11 cellular contexts compared by ENCODE assay signal in the genomic region with DNA sequence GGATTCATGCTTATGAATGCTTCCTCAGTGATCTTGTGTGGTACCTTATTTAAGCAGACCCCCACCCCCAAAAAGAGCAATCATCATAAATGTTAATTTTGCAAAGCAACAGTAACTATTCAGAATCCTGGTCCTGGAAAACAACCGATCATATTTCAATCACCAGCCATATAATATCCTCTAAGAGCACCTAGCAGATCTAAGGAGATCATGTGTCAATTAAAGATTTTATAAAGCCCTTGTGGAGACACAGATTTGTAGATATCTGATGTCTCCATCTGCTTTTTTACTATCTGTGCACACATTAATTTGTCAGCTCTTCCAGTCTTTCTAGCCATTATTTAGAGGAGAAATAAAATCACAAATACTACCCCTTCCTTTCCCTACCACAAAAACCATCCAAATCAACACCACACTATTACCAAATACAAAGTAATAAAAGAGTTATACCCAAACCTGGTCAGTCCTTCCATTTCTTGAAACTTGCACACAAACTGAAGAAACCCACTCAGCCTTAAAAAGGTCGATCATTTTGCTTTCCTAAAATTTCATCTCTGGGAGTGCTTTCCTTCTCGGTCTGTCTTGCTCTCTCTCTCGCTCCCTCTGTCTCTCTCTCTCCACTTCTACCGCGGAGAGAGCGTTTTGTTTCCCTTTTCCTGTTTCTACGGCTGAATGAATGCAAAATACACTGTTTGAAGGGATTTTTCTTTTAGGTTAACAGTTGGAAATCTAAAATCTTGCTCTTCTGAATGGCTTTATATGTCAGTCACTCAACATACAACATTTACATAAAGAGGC.
DNase-seq lines count a peak whose midpoint lies in the region; ATAC-seq and TF ChIP-seq lines count a peak whose summit lies in the region.
"Had no signal": no experiment of that assay in that cellular context is flagged by ENCODE, and none has a peak within 500 bp of the region (broad histone marks: within the 10 kb centered on the region; RNA-seq: fewer than 3 reads in every experiment).

No MANE protein-coding gene starts in this region.

- H3K4me2 ChIP-seq in IMR-90 (ENCODE audit: low read depth, low read length) = peak overlapping the region; percentile 88

- H2AK5ac ChIP-seq in IMR-90 (ENCODE audit: low read depth, low read length) = no peak overlapping the region

- no peak overlapping the region for H2BK120ac ChIP-seq in IMR-90 (ENCODE audit: low read depth, low read length)

- H4K5ac ChIP-seq in IMR-90 (ENCODE audit: low read depth, low read length) = no peak overlapping the region; the same call in 1 of the 2 replicates

- H3K36me3 ChIP-seq in ACC112 (ENCODE audit: insufficient read depth, low read length) (no peaks in the 10 kb centered on the region), IMR-90 (ENCODE audit: control insufficient read depth, insufficient read depth, low read length) (no peaks in the 10 kb centered on the region), adipocyte (ENCODE audit: control insufficient read depth, insufficient read depth, low read length, severe bottlenecking) (no peaks in the 10 kb centered on the region), gastroesophageal sphincter (no peaks in the 10 kb centered on the region), sigmoid colon (no peaks in the 10 kb centered on the region)

- H4K91ac ChIP-seq in IMR-90 (ENCODE audit: insufficient read depth, low read depth, low read length) = no peak overlapping the region

- no peaks in the 10 kb centered on the region for H3K4me1 ChIP-seq in ACC112 (ENCODE audit: control insufficient read depth, insufficient read depth, low read length, unreplicated experiment)
- 0 out of 2 replicates have a peak, but pooled peaks cover 2% of the 10 kb centered on the region for H3K4me1 ChIP-seq in IMR-90 (ENCODE audit: control insufficient read depth, insufficient read depth, low read length)
- H3K4me1 ChIP-seq in adipocyte (ENCODE audit: control insufficient read depth, insufficient read depth, low read length) = peaks cover 38% of the 10 kb centered on the region
- H3K4me1 ChIP-seq in gastroesophageal sphincter = no peaks in the 10 kb centered on the region
- H3K4me1 ChIP-seq in sigmoid colon = no peaks in the 10 kb centered on the region

- H2BK5ac ChIP-seq in IMR-90 (ENCODE audit: low read depth, low read length, poor library complexity, severe bottlenecking) = no peak overlapping the region

- H2BK20ac ChIP-seq in IMR-90 (ENCODE audit: low read depth, low read length) = no peak overlapping the region

- POLR2A ChIA-PET in IMR-90 (lab: Charles Lee; ENCODE audit: unreplicated experiment) = no interaction called here

- H3K4me3 ChIP-seq in ACC112 (ENCODE audit: low read depth, low read length) (peak overlapping the region; percentile 75), IMR-90 (ENCODE audit: insufficient read depth, low read depth, low read length) (peak overlapping the region; percentile 29), adipocyte (ENCODE audit: low read length) (peak overlapping the region; percentile 80), gastroesophageal sphincter (no peak overlapping the region), sigmoid colon (no peak overlapping the region)

- in situ Hi-C loops in IMR-90 (cut with MboI; ENCODE audit: low sequenced_read_pairs) = loop anchor here (5.0 kb wide), 1 partner anchor 97 kb away; no protein-coding TSS in a partner anchor

- H2BK15ac ChIP-seq in IMR-90 (ENCODE audit: low read depth, low read length) = no peak overlapping the region

- H3K27ac ChIP-seq in ACC112 (ENCODE audit: low read depth, low read length) (no peak overlapping the region), IMR-90 (ENCODE audit: insufficient read depth, low read length) (no peak overlapping the region), gastroesophageal sphincter (no peak overlapping the region), sigmoid colon (no peak overlapping the region)

- H4K8ac ChIP-seq in IMR-90 (ENCODE audit: low read depth in 2 of 2, low read length in 2 of 2) = no peak overlapping the region

- no peak overlapping the region for H3K23ac ChIP-seq in IMR-90 (ENCODE audit: low read depth, low read length)

- H3K9ac ChIP-seq in IMR-90 (ENCODE audit: low read depth, low read length) = peak overlapping the region; percentile 5; the same call in 1 of the 2 replicates
- H3K9ac ChIP-seq in adipocyte (ENCODE audit: low read length) = peak overlapping the region; percentile 76

- H3K79me1 ChIP-seq in IMR-90 (ENCODE audit: low read depth in 1 of 2, low read length in 2 of 2) = no peaks in the 10 kb centered on the region

- dilution Hi-C loops in IMR-90 (cut with HindIII; ENCODE audit: low sequenced_read_pairs, unreplicated experiment) = no loop called here

- TF ChIP-seq CTCF in IMR-90 (conservative IDR thresholded peaks at IDR 0.05; ENCODE audit: low read depth, low read length) = no peak
- TF ChIP-seq CTCF in gastroesophageal sphincter (IDR thresholded peaks at IDR 0.05) = no peak
- TF ChIP-seq CTCF in sigmoid colon (IDR thresholded peaks at IDR 0.05) = no peak

- TF ChIP-seq EP300 in gastroesophageal sphincter (IDR thresholded peaks at IDR 0.05) (no peak), sigmoid colon (IDR thresholded peaks at IDR 0.05) (no peak)

- DNase-seq in IMR-90 (no peak), adipocyte (ENCODE audit: low read depth) (no peak), kidney glomerular epithelial cell (lab: John Stamatoyannopoulos, UW) (peak; percentile 20), sigmoid colon (no peak), AG08396 (ENCODE audit: low spot score) (no peak)
- DNase-seq in activated CD4-positive, alpha-beta T cell treated with anti-CD3 and anti-CD28 coated beads, Interleukin-2, amount 50 U/mL, for 48 hours = no peak
- DNase-seq: NCI-H1048, small intestine, T1000 had no signal

- no peak overlapping the region for H3K4ac ChIP-seq in IMR-90 (ENCODE audit: low read depth, low read length)

- TF ChIP-seq RAD21 in IMR-90 (IDR thresholded peaks at IDR 0.05; ENCODE audit: low read length) = no peak

- ATAC-seq in IMR-90 (ENCODE audit: low read depth) = peak; percentile 55; the same call in 1 of the 2 replicates
- ATAC-seq in gastroesophageal sphincter = no peak

- intact Hi-C loops in IMR-90 (cut with micrococcal nuclease) (loop anchor here (1.0 to 5.0 kb wide), 5 partner anchors 121 to 592 kb away; partner anchors contain the start of gene TGIF1), sigmoid colon (cut with DNase I) (no loop called here)

- H3K9me1 ChIP-seq in IMR-90 (ENCODE audit: insufficient read depth, low read length) = no peaks in the 10 kb centered on the region

- WGBS in IMR-90 (ENCODE audit: extremely low coverage in 2 of 2, insufficient read length in 1 of 2), 2 experiments = 17% methylated on average over 1 of the region's 8 CpGs; no CpG with 5 or more reads in 1 of the 2 experiments
- 13 to 31% methylated on average over 5 to 8 of the region's 8 CpGs for WGBS in gastroesophageal sphincter (ENCODE audit: low coverage in 1 of 2), 2 donors
- 41 to 72% methylated on average over 8 of the region's 8 CpGs for WGBS in sigmoid colon, 2 donors

- CTCF ChIA-PET in IMR-90 (lab: Yijun Ruan, JAX) = no interaction called here

- H3K14ac ChIP-seq in IMR-90 (replicated peaks; ENCODE audit: low read depth, low read length) = no peak overlapping the region; the same call in 1 of the 2 replicates

- no TSS peak for BruUV-seq in IMR-90 (replicated peaks; lab: Mats Ljungman, UMichigan)

- TF ChIP-seq POLR2A in IMR-90 (IDR thresholded peaks at IDR 0.05; ENCODE audit: low read depth, low read length) (no peak), gastroesophageal sphincter (IDR thresholded peaks at IDR 0.05) (no peak), sigmoid colon (IDR thresholded peaks at IDR 0.05) (no peak)

- H2AFZ ChIP-seq in ACC112 (ENCODE audit: low read length, unreplicated experiment) = peak overlapping the region; percentile 9
- H2AFZ ChIP-seq in IMR-90 (replicated peaks; ENCODE audit: low read length, poor library complexity) = no peak overlapping the region

- H2AK9ac ChIP-seq in IMR-90 (replicated peaks; ENCODE audit: low read depth, low read length, poor library complexity) = no peak overlapping the region

- 0 out of 2 replicates have a peak overlapping the region, but pooled peaks have one; percentile 37 for H3K18ac ChIP-seq in IMR-90 (ENCODE audit: low read depth, low read length)

- H3K79me2 ChIP-seq in ACC112 (ENCODE audit: control insufficient read depth, insufficient read depth, low read length, unreplicated experiment) = no peaks in the 10 kb centered on the region

- no peaks in the 10 kb centered on the region for H4K20me1 ChIP-seq in IMR-90 (ENCODE audit: insufficient read depth, low read length)

- H3K27me3 ChIP-seq in ACC112 (ENCODE audit: insufficient read depth, low read length) = no peaks in the 10 kb centered on the region
- H3K27me3 ChIP-seq in IMR-90 (ENCODE audit: control insufficient read depth, insufficient read depth, low read length) = peaks cover 6% of the 10 kb centered on the region
- no peaks in the 10 kb centered on the region for H3K27me3 ChIP-seq in adipocyte (replicated peaks; ENCODE audit: control insufficient read depth, insufficient read depth, low read length)
- peaks cover 27% of the 10 kb centered on the region for H3K27me3 ChIP-seq in gastroesophageal sphincter
- no peaks in the 10 kb centered on the region for H3K27me3 ChIP-seq in sigmoid colon

- no peaks in the 10 kb centered on the region for H3K9me3 ChIP-seq in IMR-90 (ENCODE audit: control insufficient read depth, insufficient read depth, low read length)
- no peaks in the 10 kb centered on the region for H3K9me3 ChIP-seq in adipocyte (ENCODE audit: control insufficient read depth, low read length)
- H3K9me3 ChIP-seq in gastroesophageal sphincter = no peaks in the 10 kb centered on the region
- no peaks in the 10 kb centered on the region for H3K9me3 ChIP-seq in sigmoid colon

- no peak overlapping the region for H3K56ac ChIP-seq in IMR-90 (ENCODE audit: extremely low read depth, insufficient read depth, low read length)

TF ChIP-seq in IMR-90, 13 proteins besides CTCF, POLR2A, EP300 and RAD21:
- no peak for TF ChIP-seq MAFK (IDR thresholded peaks at IDR 0.05; ENCODE audit: low read depth, low read length)

Comparison
In these comparisons a context has a peak if more than half of its experiments do, and no peak if none do; other contexts are left out.
1. H3K4me3 ChIP-seq: peak in ACC112 (single experiment), IMR-90 (single experiment) and adipocyte (single experiment); none in gastroesophageal sphincter (0 of 2) and sigmoid colon (0 of 4).